In the genomic region with DNA sequence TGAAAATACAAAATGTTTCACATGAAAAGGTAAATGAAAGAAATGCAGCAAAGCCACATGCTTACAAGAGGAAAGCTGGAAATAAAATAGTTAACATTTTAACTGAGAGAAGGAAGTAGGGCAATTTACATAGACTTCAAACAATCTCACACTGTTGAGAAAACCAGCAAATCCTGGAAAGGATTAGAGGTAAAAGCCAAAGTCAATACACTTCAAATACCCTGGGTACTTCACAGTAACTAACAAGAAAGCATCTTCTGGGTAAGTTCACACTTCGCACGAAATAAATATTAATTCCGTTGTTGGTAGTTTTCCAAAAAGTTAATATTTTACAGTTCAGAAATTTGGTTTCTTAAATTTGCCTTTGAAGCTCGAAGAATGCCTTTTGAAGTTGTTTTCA, we compare ENCODE assay signal across 20 cellular contexts. TPM values are rescaled to one million over a fixed set of nuclear protein-coding genes. Genes with fewer than 3 reads are reported as not detected.
A peak's percentile ranks its signal among the peaks of the same experiment; 100 is the strongest.
DNase-seq lines count a peak whose midpoint lies in the region; ATAC-seq and TF ChIP-seq lines count a peak whose summit lies in the region.
"Had no signal": no experiment of that assay in that cellular context is flagged by ENCODE, and none has a peak within 500 bp of the region (broad histone marks: within the 10 kb centered on the region; RNA-seq: fewer than 3 reads in every experiment).

No MANE protein-coding gene starts in this region.

- intact Hi-C loops in CD4-positive, alpha-beta T cell (cut with DNase I, micrococcal nuclease) = no loop called here
- intact Hi-C loops in left lung (cut with DNase I) = no loop called here
- intact Hi-C loops in CD14-positive monocyte (cut with micrococcal nuclease) = no loop called here

- H3K9me3 ChIP-seq in CD4-positive, alpha-beta T cell (ENCODE audit: control insufficient read depth, low read length) = no peaks in the 10 kb centered on the region
- no peaks in the 10 kb centered on the region for H3K9me3 ChIP-seq in HUES64 (ENCODE audit: insufficient read depth, low read depth, low read length)
- H3K9me3 ChIP-seq in left lung = no peaks in the 10 kb centered on the region

- no peaks in the 10 kb centered on the region for H3K36me3 Mint-ChIP-seq in CD4-positive, alpha-beta T cell (ENCODE audit: low read depth)
- peaks cover 0 to 4% of the 10 kb centered on the region in 2 donors for H3K36me3 Mint-ChIP-seq in CD14-positive monocyte

- WGBS in HUES64 = 26% methylated on average over 4 of the region's 4 CpGs

- no peak overlapping the region for H3K27ac Mint-ChIP-seq in CD4-positive, alpha-beta T cell
- no peak overlapping the region for H3K27ac Mint-ChIP-seq in CD14-positive monocyte

- H3K27me3 ChIP-seq in CD4-positive, alpha-beta T cell (ENCODE audit: control insufficient read depth, insufficient read depth, low read length) = no peaks in the 10 kb centered on the region
- 0 out of 2 replicates have a peak, but pooled peaks cover 2% of the 10 kb centered on the region for H3K27me3 ChIP-seq in HUES64 (ENCODE audit: insufficient read depth, low read length)
- peaks cover 0 to 15% of the 10 kb centered on the region in 2 donors for H3K27me3 ChIP-seq in left lung

- H3K36me3 ChIP-seq in HUES64 (ENCODE audit: insufficient read depth, low read length) = no peaks in the 10 kb centered on the region
- no peaks in the 10 kb centered on the region for H3K36me3 ChIP-seq in left lung

- H3K27me3 Mint-ChIP-seq in CD4-positive, alpha-beta T cell = no peaks in the 10 kb centered on the region
- peaks cover 12 to 44% (median 30%) of the 10 kb centered on the region in 3 donors for H3K27me3 Mint-ChIP-seq in CD14-positive monocyte (ENCODE audit: low read depth in 3 of 3)

- H3K9me3 Mint-ChIP-seq in CD4-positive, alpha-beta T cell = no peaks in the 10 kb centered on the region
- H3K9me3 Mint-ChIP-seq in CD14-positive monocyte = peaks cover 0 to 7% (median 0%) of the 10 kb centered on the region in 7 donors

- H3K4me3 ChIP-seq in HUES64 (ENCODE audit: low read length) = peak overlapping the region; percentile 12; the same call in 1 of the 2 replicates
- no peak overlapping the region for H3K4me3 ChIP-seq in left lung
- H3K4me3 ChIP-seq: GM23248, SK-N-MC had no signal

- CTCF ChIA-PET in CD4-positive, alpha-beta T cell (lab: Charles Lee) = no interaction called here

- ATAC-seq in CD4-positive, alpha-beta T cell (ENCODE audit: poor library complexity) = no peak
- ATAC-seq in left lung = peak; percentile 15
- ATAC-seq: HCT116, Panc1 had no signal

- POLR2A ChIA-PET in CD4-positive, alpha-beta T cell (lab: Charles Lee) = no interaction called here

- H3K9ac ChIP-seq in HUES64 (ENCODE audit: low read depth, low read length) = no peak overlapping the region
- H3K9ac ChIP-seq: GM23248 had no signal

- H3K4me3 Mint-ChIP-seq in CD4-positive, alpha-beta T cell = peak overlapping the region; percentile 25
- H3K4me3 Mint-ChIP-seq in CD14-positive monocyte = peak overlapping the region in 1 of 2 donors; percentile 35

- DNase-seq in CD4-positive, alpha-beta T cell = no peak
- DNase-seq in DMS53 treated with DMSO at 0.1 percent for 48 hours (lab: John Stamatoyannopoulos, UW; ENCODE audit: unreplicated experiment) (peak; percentile 83), left lung (no peak), NCI-H187 (lab: John Stamatoyannopoulos, UW) (no peak), CD14-positive monocyte (ENCODE audit: low spot score) (no peak)
- no peak for DNase-seq in effector CD4-positive, alpha-beta T cell
- DNase-seq: C1 segment of cervical spinal cord, GM23248, IMR-90, NCI-H1417, NCI-H1930, NCI-H510A treated with DMSO at 0.1 percent for 48 hours, NCI-H82 had no signal

- no peak for TF ChIP-seq CTCF in CD4-positive, alpha-beta T cell (IDR thresholded peaks at IDR 0.05)
- no peak for TF ChIP-seq CTCF in left lung (IDR thresholded peaks at IDR 0.05)
- TF ChIP-seq CTCF in CD14-positive monocyte (IDR thresholded peaks at IDR 0.05) = no peak

- no peak overlapping the region for H3K27ac ChIP-seq in CD4-positive, alpha-beta T cell (ENCODE audit: low read depth, low read length)
- peak overlapping the region; percentile 42; the same call in 1 of the 2 replicates for H3K27ac ChIP-seq in HUES64 (ENCODE audit: low read depth, low read length)
- no peak overlapping the region for H3K27ac ChIP-seq in left lung
- H3K27ac ChIP-seq: GM23248, SK-N-MC had no signal

- H3K4me1 Mint-ChIP-seq in CD4-positive, alpha-beta T cell (ENCODE audit: low read depth) = peaks cover 31% of the 10 kb centered on the region
- H3K4me1 Mint-ChIP-seq in CD14-positive monocyte = peaks cover 15% of the 10 kb centered on the region

- H3K4me1 ChIP-seq in HUES64 (ENCODE audit: insufficient read depth, low read length) (peaks cover 43% of the 10 kb centered on the region), left lung (peaks cover 0 to 15% of the 10 kb centered on the region in 2 donors)

RNA-seq across cellular contexts. Expression of a gene that starts 3.5 kb away (rescaled TPM):
- not detected for total RNA-seq in CD4-positive, alpha-beta T cell
- polyA plus RNA-seq in HUES64 (2013, experiment 1 of 2) = 3.5 TPM
- polyA plus RNA-seq in HUES64 (2013, experiment 2 of 2) = 3.7 TPM
- total RNA-seq in left lung = 1 to 10 TPM; 3.3 to 6.2 TPM
- polyA plus RNA-seq in CD14-positive monocyte = not detected
- total RNA-seq: A673, GM23248, IMR-90, LHCN-M2 had no signal
- polyA plus RNA-seq: GM23248, IMR-90 had no signal

RNA-seq across cellular contexts. Expression of a gene that starts 50.0 kb away (rescaled TPM):
- total RNA-seq in CD4-positive, alpha-beta T cell = not detected
- polyA plus RNA-seq in HUES64 (2013, experiment 1 of 2) = 16.4 TPM
- polyA plus RNA-seq in HUES64 (2013, experiment 2 of 2) = 18.3 TPM
- under 1 TPM in 1 of 2 donors, not detected in 1; 0.29 TPM for total RNA-seq in left lung
- not detected for polyA plus RNA-seq in CD14-positive monocyte
- total RNA-seq: IMR-90 had no signal
- polyA plus RNA-seq: IMR-90 had no signal

RNA-seq across cellular contexts. Expression of a gene that starts 51.6 kb away (rescaled TPM):
- not detected for total RNA-seq in CD4-positive, alpha-beta T cell
- polyA plus RNA-seq in HUES64 (2013, experiment 1 of 2) = 36.1 TPM
- polyA plus RNA-seq in HUES64 (2013, experiment 2 of 2) = 55.5 TPM
- 1 to 10 TPM; 2.8 to 5.1 TPM for total RNA-seq in left lung
- polyA plus RNA-seq in CD14-positive monocyte = not detected
- total RNA-seq: A673, G401, GM23248, IMR-90, LHCN-M2 had no signal
- polyA plus RNA-seq: GM23248, IMR-90 had no signal

Comparison
In these comparisons a context has a peak if more than half of its experiments do, and no peak if none do; other contexts are left out.
1. RNA of a gene that starts 3.5 kb away (total RNA-seq): 3.3 to 6.2 TPM in left lung; not detected in CD4-positive, alpha-beta T cell; every median in the first group is over 4 times any median in the second.